In the genomic region with DNA sequence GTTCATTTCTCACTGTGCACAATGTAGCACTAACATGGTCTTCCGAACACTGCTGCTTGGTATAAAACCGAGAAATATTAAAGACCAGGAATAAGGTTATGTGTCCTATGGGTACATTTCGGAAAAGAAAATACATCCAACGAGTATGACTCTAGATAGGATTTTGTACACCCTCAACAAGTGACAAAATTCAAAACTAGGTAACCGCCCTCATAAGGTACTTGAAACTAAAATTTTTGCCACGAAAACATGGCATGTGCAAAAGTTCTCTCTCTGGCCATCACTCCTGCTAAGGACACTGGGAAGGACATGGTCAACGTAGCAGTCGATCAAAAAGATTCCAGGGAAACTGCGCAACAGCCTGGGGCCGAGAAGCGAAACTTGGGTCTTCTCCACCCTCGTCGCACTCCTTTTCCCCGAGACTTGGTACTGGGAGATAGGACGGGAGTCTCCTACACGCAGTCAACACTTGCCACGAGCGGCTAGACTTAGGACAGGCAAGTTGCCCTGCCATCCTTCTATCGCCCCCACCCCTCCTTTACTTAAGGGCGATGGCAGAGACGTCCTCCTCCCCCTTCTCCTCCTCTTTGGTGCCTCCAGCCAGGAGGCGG, we compare ENCODE assay signal across 1 cellular context.
TF ChIP-seq lines count a peak whose summit lies in the region.

No MANE protein-coding gene starts in this region.

TF ChIP-seq in IMR-90, 13 proteins besides CTCF, POLR2A, EP300 and RAD21:
- TF ChIP-seq RCOR1 (IDR thresholded peaks at IDR 0.05; ENCODE audit: insufficient replicate concordance, low read length) (no peak), FOS (IDR thresholded peaks at IDR 0.05; ENCODE audit: low read depth, low read length) (no peak), NFE2L2 (IDR thresholded peaks at IDR 0.05; ENCODE audit: low read depth, low read length) (no peak), SMC3 (IDR thresholded peaks at IDR 0.05; ENCODE audit: low read depth, low read length) (no peak), MXI1 (IDR thresholded peaks at IDR 0.05; ENCODE audit: borderline replicate concordance, low read depth, low read length) (peak; percentile 32; the same call in 1 of the 2 replicates), CEBPB (IDR thresholded peaks at IDR 0.05; ENCODE audit: low read depth, low read length) (peak; percentile 52; the same call in 1 of the 2 replicates), BHLHE40 (IDR thresholded peaks at IDR 0.05; ENCODE audit: low read depth, low read length) (no peak)
- TF ChIP-seq, protein P1, sequence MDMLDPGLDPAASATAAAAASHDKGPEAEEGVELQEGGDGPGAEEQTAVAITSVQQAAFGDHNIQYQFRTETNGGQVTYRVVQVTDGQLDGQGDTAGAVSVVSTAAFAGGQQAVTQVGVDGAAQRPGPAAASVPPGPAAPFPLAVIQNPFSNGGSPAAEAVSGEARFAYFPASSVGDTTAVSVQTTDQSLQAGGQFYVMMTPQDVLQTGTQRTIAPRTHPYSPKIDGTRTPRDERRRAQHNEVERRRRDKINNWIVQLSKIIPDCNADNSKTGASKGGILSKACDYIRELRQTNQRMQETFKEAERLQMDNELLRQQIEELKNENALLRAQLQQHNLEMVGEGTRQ (IDR thresholded peaks at IDR 0.05; ENCODE audit: low read depth, low read length) = peak; percentile 70
